Comparison of ENCODE assay signal across 8 cellular contexts in genomic region chr5:172007795-172008465, GRCh38. TPM values are rescaled to one million over a fixed set of nuclear protein-coding genes. Genes with fewer than 3 reads are reported as not detected.
DNase-seq lines count a peak whose midpoint lies in the region; ATAC-seq, FAIRE-seq and TF ChIP-seq lines count a peak whose summit lies in the region.

No MANE protein-coding gene starts in this region.

- DNase-seq in EH (ENCODE audit: low read depth) (peak; percentile 60), OCI-M1 (lab: John Stamatoyannopoulos, UW) (peak; percentile 28), epithelial cell of esophagus (ENCODE audit: low read depth) (peak; percentile 68), pancreas (peak in 1 of 6 donors; percentile 19), mucosa of gallbladder (ENCODE audit: low spot score) (no peak)

- H3K36me3 ChIP-seq in pancreas: no peaks in the 10 kb centered on the region

- 60 to 65% methylated on average over 16 of the region's 16 CpGs for WGBS in pancreas, 2 donors

- no peak for FAIRE-seq in pancreas (lab: Jason Lieb, UNC)

- peak overlapping the region in 2 of 4 donors; percentile 96 to 97 for H3K27ac ChIP-seq in pancreas

- H3K4me3 ChIP-seq in epithelial cell of esophagus (ENCODE audit: low read length) (peak overlapping the region; percentile 89), pancreas (peak overlapping the region in 3 of 4 donors; percentile 86 to 97 (median 94))

- no peaks in the 10 kb centered on the region for H3K27me3 ChIP-seq in pancreas

- no peak for TF ChIP-seq CTCF in epithelial cell of esophagus (IDR thresholded peaks at IDR 0.05; ENCODE audit: insufficient read depth, low read depth, low read length, missing control alignments)
- no peak for TF ChIP-seq CTCF in pancreas (IDR thresholded peaks at IDR 0.05)

- ATAC-seq in pancreas (no peak), HG03521 (IDR thresholded peaks at IDR 0.05; ENCODE audit: unreplicated experiment) (no peak), GM21390 (IDR thresholded peaks at IDR 0.05; ENCODE audit: unreplicated experiment) (no peak), esophagus mucosa (no peak)

- intact Hi-C loops in pancreas (cut with DNase I): loop anchor here in 1 of 3 donors (10.0 kb wide), 1 partner anchor 53 kb away; no protein-coding TSS in a partner anchor

- H3K9me3 ChIP-seq in pancreas: no peaks in the 10 kb centered on the region

- H3K4me1 ChIP-seq in pancreas: peaks cover 10 to 19% (median 14%) of the 10 kb centered on the region in 3 donors

RNA-seq across cellular contexts. Expression of gene FBXW11, which starts 1.5 kb away (rescaled TPM):
- total RNA-seq in pancreas: 10 to 100 TPM; 23.7 to 43.8 (median 27.4) TPM
- 10 to 100 TPM in 1 of 2 donors, 1 to 10 TPM in 1; 6.0 to 13.6 TPM for polyA plus RNA-seq in pancreas
- total RNA-seq in mucosa of gallbladder: 54.1 TPM
- 45.9 TPM for total RNA-seq in esophagus mucosa
